Comparison of ENCODE assay signal across 11 cellular contexts in the genomic region with DNA sequence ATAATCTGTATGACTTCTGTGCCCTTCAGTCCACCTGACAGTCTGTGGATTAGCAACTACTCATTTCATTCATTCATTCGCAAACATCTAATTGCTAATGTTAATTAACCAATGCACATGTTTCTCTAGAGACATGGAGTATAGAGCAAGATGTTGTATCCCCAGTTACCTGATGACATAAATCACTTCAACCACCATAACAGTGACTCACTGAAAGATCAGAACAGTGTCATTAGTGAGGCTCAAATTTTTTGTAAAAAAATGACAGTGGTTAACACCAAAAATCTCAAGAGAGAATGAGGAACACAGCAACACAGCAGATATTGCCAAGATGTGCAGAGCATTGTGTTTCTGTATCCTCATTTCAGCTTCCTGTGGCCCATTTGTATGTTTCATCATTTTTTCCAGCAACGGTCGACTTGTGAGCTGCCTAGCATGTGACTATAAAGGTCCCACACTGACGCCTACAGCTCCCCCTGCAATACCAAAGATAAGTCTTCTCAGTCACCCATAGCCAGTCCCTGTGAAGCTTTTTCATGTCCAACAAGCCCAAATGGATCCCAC. TPM values are rescaled to one million over a fixed set of nuclear protein-coding genes. Genes with fewer than 3 reads are reported as not detected.
DNase-seq lines count a peak whose midpoint lies in the region; ATAC-seq and TF ChIP-seq lines count a peak whose summit lies in the region.
"Had no signal": no experiment of that assay in that cellular context is flagged by ENCODE, and none has a peak within 500 bp of the region (broad histone marks: within the 10 kb centered on the region; RNA-seq: fewer than 3 reads in every experiment).

No MANE protein-coding gene starts in this region.

- ATAC-seq in GM18520 (IDR thresholded peaks at IDR 0.05; ENCODE audit: unreplicated experiment) (peak; percentile 54), HG03103 (IDR thresholded peaks at IDR 0.05; ENCODE audit: low read depth, unreplicated experiment) (peak; percentile 31), sciatic nerve (peak; percentile 30), gastroesophageal sphincter (no peak)
- no peak for ATAC-seq in activated CD8-positive, alpha-beta T cell treated with anti-CD3 and anti-CD28 coated beads, Interleukin-2, amount 10 ng/mL, durations not matched to agents 7 days and 5 days

- 43 to 71% methylated on average over 4 of the region's 4 CpGs for WGBS in gastroesophageal sphincter (ENCODE audit: low coverage in 1 of 2), 2 donors

- H3K4me3 ChIP-seq in gastroesophageal sphincter, result no peak overlapping the region
- H3K4me3 ChIP-seq: prostate gland had no signal

- H3K36me3 ChIP-seq in gastroesophageal sphincter, result no peaks in the 10 kb centered on the region
- H3K36me3 ChIP-seq: prostate gland had no signal

- intact Hi-C loops in sciatic nerve (cut with DNase I), result no loop called here

- no peak for DNase-seq in activated CD8-positive, alpha-beta T cell treated with anti-CD3 and anti-CD28 coated beads, Interleukin-2, amount 10 ng/mL, durations not matched to agents 7 days and 5 days
- DNase-seq in sciatic nerve (ENCODE audit: low spot score) (no peak), NCI-H510A treated with DMSO at 0.1 percent for 48 hours (lab: John Stamatoyannopoulos, UW) (no peak), UCSD-AML1 (lab: John Stamatoyannopoulos, UW; ENCODE audit: unreplicated experiment) (no peak), NCI-H2171 treated with DMSO at 0.1 percent for 48 hours (lab: John Stamatoyannopoulos, UW) (no peak)

- peaks cover 23% of the 10 kb centered on the region for H3K27me3 Mint-ChIP-seq in activated CD8-positive, alpha-beta T cell treated with anti-CD3 and anti-CD28 coated beads, Interleukin-2, amount 10 ng/mL, durations not matched to agents 7 days and 5 days (ENCODE audit: low read depth)

- no peak for TF ChIP-seq CTCF in gastroesophageal sphincter (IDR thresholded peaks at IDR 0.05)

- POLR2A ChIA-PET in activated CD8-positive, alpha-beta T cell treated with anti-CD3 and anti-CD28 coated beads, Interleukin-2, amount 10 ng/mL, durations not matched to agents 7 days and 5 days (lab: Charles Lee), result no interaction called here

- H3K9me3 Mint-ChIP-seq in activated CD8-positive, alpha-beta T cell treated with anti-CD3 and anti-CD28 coated beads, Interleukin-2, amount 10 ng/mL, durations not matched to agents 7 days and 5 days (ENCODE audit: insufficient read depth), result no peaks in the 10 kb centered on the region

- H3K9me3 ChIP-seq in gastroesophageal sphincter, result no peaks in the 10 kb centered on the region
- H3K9me3 ChIP-seq: prostate gland had no signal

- TF ChIP-seq EP300 in gastroesophageal sphincter (IDR thresholded peaks at IDR 0.05), result no peak

- H3K27ac ChIP-seq in gastroesophageal sphincter, result peak overlapping the region in 2 of 4 donors; percentile 8 to 21
- H3K27ac ChIP-seq: prostate gland had no signal

- peaks cover 13% of the 10 kb centered on the region for H3K4me1 Mint-ChIP-seq in activated CD8-positive, alpha-beta T cell treated with anti-CD3 and anti-CD28 coated beads, Interleukin-2, amount 10 ng/mL, durations not matched to agents 7 days and 5 days (ENCODE audit: low read depth)

- no peak overlapping the region for H3K4me3 Mint-ChIP-seq in activated CD8-positive, alpha-beta T cell treated with anti-CD3 and anti-CD28 coated beads, Interleukin-2, amount 10 ng/mL, durations not matched to agents 7 days and 5 days

- H3K27ac Mint-ChIP-seq in activated CD8-positive, alpha-beta T cell treated with anti-CD3 and anti-CD28 coated beads, Interleukin-2, amount 10 ng/mL, durations not matched to agents 7 days and 5 days, result peak overlapping the region; percentile 39

- no peaks in the 10 kb centered on the region for H3K27me3 ChIP-seq in gastroesophageal sphincter

- no peaks in the 10 kb centered on the region for H3K36me3 Mint-ChIP-seq in activated CD8-positive, alpha-beta T cell treated with anti-CD3 and anti-CD28 coated beads, Interleukin-2, amount 10 ng/mL, durations not matched to agents 7 days and 5 days (ENCODE audit: low read depth)

- no peak for TF ChIP-seq POLR2A in gastroesophageal sphincter (IDR thresholded peaks at IDR 0.05)

- peaks cover 0 to 20% (median 0%) of the 10 kb centered on the region in 3 donors for H3K4me1 ChIP-seq in gastroesophageal sphincter
- H3K4me1 ChIP-seq: prostate gland had no signal

- CTCF ChIA-PET in activated CD8-positive, alpha-beta T cell treated with anti-CD3 and anti-CD28 coated beads, Interleukin-2, amount 10 ng/mL, durations not matched to agents 7 days and 5 days (lab: Charles Lee), result no interaction called here

RNA-seq across cellular contexts. Expression of gene PLD1, which starts 3.7 kb away (rescaled TPM):
- 1 to 10 TPM in 1 of 2 experiments, under 1 TPM in 1; 0.29 to 1.1 TPM for total RNA-seq in activated CD8-positive, alpha-beta T cell treated with anti-CD3 and anti-CD28 coated beads, Interleukin-2, amount 10 ng/mL, durations not matched to agents 7 days and 5 days
- 36.8 TPM for total RNA-seq in sciatic nerve
- total RNA-seq in gastroesophageal sphincter, result 10 to 100 TPM in 3 of 4 donors, 1 to 10 TPM in 1; 7.0 to 17.1 (median 13.6) TPM

RNA-seq across cellular contexts. Expression of gene TMEM212, which starts 29.2 kb away (rescaled TPM):
- not detected for total RNA-seq in activated CD8-positive, alpha-beta T cell treated with anti-CD3 and anti-CD28 coated beads, Interleukin-2, amount 10 ng/mL, durations not matched to agents 7 days and 5 days
- total RNA-seq in sciatic nerve, result not detected
- total RNA-seq in gastroesophageal sphincter, result not detected
- total RNA-seq: endothelial cell of umbilical vein; prostate gland; T-helper 1 cell treated with Interleukin-12 subunit alpha and Interleukin-12 subunit beta and Interleukin-4 antibody, amounts not matched to agents 30 ng/mL and 1 ng/mL, for 36 hours had no signal

Comparison
In these comparisons a context has a peak if more than half of its experiments do, and no peak if none do; other contexts are left out.
1. ATAC-seq: peak in GM18520 (single experiment), HG03103 (single experiment) and sciatic nerve (single experiment); none in activated CD8-positive, alpha-beta T cell treated with anti-CD3 and anti-CD28 coated beads, Interleukin-2, amount 10 ng/mL, durations not matched to agents 7 days and 5 days (single experiment) and gastroesophageal sphincter (single experiment).